Comparison of ENCODE assay signal across 1 cellular context in the genomic region with DNA sequence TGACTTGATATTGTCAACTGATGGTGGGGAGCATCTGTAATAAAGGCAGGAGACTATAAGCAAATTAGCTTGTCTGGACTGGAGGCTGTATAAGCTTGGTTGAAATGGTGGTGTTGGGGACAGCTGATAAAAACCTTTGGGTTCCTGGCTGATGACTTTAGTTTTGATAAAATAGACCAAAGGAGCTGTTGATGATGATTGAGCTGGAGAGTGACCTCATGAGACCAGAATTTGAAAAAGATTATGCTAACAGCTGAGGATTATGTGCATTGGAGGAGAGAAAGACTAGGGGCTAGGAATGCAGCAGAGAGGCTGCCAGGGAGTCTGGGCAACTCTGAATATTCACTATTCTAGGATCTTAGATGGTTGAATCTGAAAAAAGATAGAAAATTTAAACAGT.
TF ChIP-seq lines count a peak whose summit lies in the region.

No MANE protein-coding gene starts in this region.

TF ChIP-seq in K562, 482 proteins besides CTCF, POLR2A, EP300 and RAD21 (continued from another document and continues in another):
- TF ChIP-seq ZBTB33 (CRISPR knock-in tag; IDR thresholded peaks at IDR 0.05) (no peak), ZFP36 (IDR thresholded peaks at IDR 0.05; ENCODE audit: low read depth, low read length, partially characterized antibody) (peak; percentile 8), EHMT2 (IDR thresholded peaks at IDR 0.05) (0 out of 2 replicates have a peak, but pooled peaks have one; percentile 27), TARDBP (IDR thresholded peaks at IDR 0.05) (no peak), PCBP1 (IDR thresholded peaks at IDR 0.05; ENCODE audit: low read depth, low read length, poor library complexity, severe bottlenecking) (no peak), HMG20A (CRISPR knock-in tag; conservative IDR thresholded peaks at IDR 0.05) (no peak), SOX6 (IDR thresholded peaks at IDR 0.05) (0 out of 2 replicates have a peak, but pooled peaks have one; percentile 7), RUNX1 (IDR thresholded peaks at IDR 0.05; ENCODE audit: low read depth) (no peak), NONO (IDR thresholded peaks at IDR 0.05; ENCODE audit: low read depth in 2 of 2, low read length in 1 of 2) (no peak), ZBTB34 (CRISPR knock-in tag; IDR thresholded peaks at IDR 0.05) (no peak), ZNF408 (CRISPR knock-in tag; IDR thresholded peaks at IDR 0.05; ENCODE audit: low read depth) (no peak), EGR1 (conservative IDR thresholded peaks at IDR 0.05) (no peak), TAL1 (IDR thresholded peaks at IDR 0.05) (peak; percentile 86), EWSR1 (IDR thresholded peaks at IDR 0.05; ENCODE audit: borderline replicate concordance, low read depth, partially characterized antibody) (no peak), RNF219 (CRISPR knock-in tag; IDR thresholded peaks at IDR 0.05) (no peak), NFIC (IDR thresholded peaks at IDR 0.05) (peak; percentile 78), RBBP5 (IDR thresholded peaks at IDR 0.05; ENCODE audit: borderline replicate concordance, insufficient read depth, low read length, poor library complexity, severe bottlenecking) (no peak), GATAD2A (IDR thresholded peaks at IDR 0.05) (no peak), ZNF512 (tag; IDR thresholded peaks at IDR 0.05) (no peak), KHSRP (IDR thresholded peaks at IDR 0.05) (no peak), SMAD2 (IDR thresholded peaks at IDR 0.05; ENCODE audit: low read depth, low read length) (no peak), RBM17 (IDR thresholded peaks at IDR 0.05; ENCODE audit: borderline replicate concordance, low read depth, low read length) (no peak), THAP7 (CRISPR knock-in tag; IDR thresholded peaks at IDR 0.05) (no peak), BMI1 (IDR thresholded peaks at IDR 0.05; ENCODE audit: low read length) (no peak), VEZF1 (CRISPR knock-in tag; IDR thresholded peaks at IDR 0.05) (0 out of 2 replicates have a peak, but pooled peaks have one; percentile 20), CAMTA2 (CRISPR knock-in tag; conservative IDR thresholded peaks at IDR 0.05) (no peak), ID3 (CRISPR knock-in tag; IDR thresholded peaks at IDR 0.05) (no peak), ID3 (tag; IDR thresholded peaks at IDR 0.05) (no peak), MECOM (CRISPR knock-in tag; IDR thresholded peaks at IDR 0.05) (no peak), SNIP1 (IDR thresholded peaks at IDR 0.05; ENCODE audit: low read depth) (no peak), FOXK2 (conservative IDR thresholded peaks at IDR 0.05 in 1 of 2, IDR thresholded peaks at IDR 0.05 in 1 of 2; ENCODE audit: low read depth in 2 of 2) (no peak)
- TF ChIP-seq, protein P1, sequence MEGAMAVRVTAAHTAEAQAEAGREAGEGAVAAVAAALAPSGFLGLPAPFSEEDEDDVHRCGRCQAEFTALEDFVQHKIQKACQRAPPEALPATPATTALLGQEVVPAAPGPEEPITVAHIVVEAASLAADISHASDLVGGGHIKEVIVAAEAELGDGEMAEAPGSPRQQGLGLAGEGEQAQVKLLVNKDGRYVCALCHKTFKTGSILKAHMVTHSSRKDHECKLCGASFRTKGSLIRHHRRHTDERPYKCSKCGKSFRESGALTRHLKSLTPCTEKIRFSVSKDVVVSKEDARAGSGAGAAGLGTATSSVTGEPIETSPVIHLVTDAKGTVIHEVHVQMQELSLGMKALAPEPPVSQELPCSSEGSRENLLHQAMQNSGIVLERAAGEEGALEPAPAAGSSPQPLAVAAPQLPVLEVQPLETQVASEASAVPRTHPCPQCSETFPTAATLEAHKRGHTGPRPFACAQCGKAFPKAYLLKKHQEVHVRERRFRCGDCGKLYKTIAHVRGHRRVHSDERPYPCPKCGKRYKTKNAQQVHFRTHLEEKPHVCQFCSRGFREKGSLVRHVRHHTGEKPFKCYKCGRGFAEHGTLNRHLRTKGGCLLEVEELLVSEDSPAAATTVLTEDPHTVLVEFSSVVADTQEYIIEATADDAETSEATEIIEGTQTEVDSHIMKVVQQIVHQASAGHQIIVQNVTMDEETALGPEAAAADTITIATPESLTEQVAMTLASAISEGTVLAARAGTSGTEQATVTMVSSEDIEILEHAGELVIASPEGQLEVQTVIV (CRISPR knock-in tag; IDR thresholded peaks at IDR 0.05; ENCODE audit: borderline replicate concordance) = no peak
- TF ChIP-seq, protein P2, sequence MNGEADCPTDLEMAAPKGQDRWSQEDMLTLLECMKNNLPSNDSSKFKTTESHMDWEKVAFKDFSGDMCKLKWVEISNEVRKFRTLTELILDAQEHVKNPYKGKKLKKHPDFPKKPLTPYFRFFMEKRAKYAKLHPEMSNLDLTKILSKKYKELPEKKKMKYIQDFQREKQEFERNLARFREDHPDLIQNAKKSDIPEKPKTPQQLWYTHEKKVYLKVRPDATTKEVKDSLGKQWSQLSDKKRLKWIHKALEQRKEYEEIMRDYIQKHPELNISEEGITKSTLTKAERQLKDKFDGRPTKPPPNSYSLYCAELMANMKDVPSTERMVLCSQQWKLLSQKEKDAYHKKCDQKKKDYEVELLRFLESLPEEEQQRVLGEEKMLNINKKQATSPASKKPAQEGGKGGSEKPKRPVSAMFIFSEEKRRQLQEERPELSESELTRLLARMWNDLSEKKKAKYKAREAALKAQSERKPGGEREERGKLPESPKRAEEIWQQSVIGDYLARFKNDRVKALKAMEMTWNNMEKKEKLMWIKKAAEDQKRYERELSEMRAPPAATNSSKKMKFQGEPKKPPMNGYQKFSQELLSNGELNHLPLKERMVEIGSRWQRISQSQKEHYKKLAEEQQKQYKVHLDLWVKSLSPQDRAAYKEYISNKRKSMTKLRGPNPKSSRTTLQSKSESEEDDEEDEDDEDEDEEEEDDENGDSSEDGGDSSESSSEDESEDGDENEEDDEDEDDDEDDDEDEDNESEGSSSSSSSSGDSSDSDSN (IDR thresholded peaks at IDR 0.05; ENCODE audit: borderline replicate concordance in 1 of 2, low read depth in 2 of 2, low read length in 2 of 2) = no peak
- TF ChIP-seq, protein P3, sequence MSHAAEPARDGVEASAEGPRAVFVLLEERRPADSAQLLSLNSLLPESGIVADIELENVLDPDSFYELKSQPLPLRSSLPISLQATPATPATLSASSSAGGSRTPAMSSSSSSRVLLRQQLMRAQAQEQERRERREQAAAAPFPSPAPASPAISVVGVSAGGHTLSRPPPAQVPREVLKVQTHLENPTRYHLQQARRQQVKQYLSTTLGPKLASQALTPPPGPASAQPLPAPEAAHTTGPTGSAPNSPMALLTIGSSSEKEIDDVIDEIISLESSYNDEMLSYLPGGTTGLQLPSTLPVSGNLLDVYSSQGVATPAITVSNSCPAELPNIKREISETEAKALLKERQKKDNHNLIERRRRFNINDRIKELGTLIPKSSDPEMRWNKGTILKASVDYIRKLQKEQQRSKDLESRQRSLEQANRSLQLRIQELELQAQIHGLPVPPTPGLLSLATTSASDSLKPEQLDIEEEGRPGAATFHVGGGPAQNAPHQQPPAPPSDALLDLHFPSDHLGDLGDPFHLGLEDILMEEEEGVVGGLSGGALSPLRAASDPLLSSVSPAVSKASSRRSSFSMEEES (CRISPR knock-in tag; IDR thresholded peaks at IDR 0.05) = no peak
- TF ChIP-seq, protein P4, sequence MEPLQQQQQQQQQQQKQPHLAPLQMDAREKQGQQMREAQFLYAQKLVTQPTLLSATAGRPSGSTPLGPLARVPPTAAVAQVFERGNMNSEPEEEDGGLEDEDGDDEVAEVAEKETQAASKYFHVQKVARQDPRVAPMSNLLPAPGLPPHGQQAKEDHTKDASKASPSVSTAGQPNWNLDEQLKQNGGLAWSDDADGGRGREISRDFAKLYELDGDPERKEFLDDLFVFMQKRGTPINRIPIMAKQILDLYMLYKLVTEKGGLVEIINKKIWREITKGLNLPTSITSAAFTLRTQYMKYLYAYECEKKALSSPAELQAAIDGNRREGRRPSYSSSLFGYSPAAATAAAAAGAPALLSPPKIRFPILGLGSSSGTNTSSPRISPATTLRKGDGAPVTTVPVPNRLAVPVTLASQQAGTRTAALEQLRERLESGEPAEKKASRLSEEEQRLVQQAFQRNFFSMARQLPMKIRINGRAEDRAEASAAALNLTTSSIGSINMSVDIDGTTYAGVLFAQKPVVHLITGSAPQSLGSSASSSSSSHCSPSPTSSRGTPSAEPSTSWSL (CRISPR knock-in tag; IDR thresholded peaks at IDR 0.05; ENCODE audit: borderline replicate concordance) = no peak
- TF ChIP-seq, protein P5, sequence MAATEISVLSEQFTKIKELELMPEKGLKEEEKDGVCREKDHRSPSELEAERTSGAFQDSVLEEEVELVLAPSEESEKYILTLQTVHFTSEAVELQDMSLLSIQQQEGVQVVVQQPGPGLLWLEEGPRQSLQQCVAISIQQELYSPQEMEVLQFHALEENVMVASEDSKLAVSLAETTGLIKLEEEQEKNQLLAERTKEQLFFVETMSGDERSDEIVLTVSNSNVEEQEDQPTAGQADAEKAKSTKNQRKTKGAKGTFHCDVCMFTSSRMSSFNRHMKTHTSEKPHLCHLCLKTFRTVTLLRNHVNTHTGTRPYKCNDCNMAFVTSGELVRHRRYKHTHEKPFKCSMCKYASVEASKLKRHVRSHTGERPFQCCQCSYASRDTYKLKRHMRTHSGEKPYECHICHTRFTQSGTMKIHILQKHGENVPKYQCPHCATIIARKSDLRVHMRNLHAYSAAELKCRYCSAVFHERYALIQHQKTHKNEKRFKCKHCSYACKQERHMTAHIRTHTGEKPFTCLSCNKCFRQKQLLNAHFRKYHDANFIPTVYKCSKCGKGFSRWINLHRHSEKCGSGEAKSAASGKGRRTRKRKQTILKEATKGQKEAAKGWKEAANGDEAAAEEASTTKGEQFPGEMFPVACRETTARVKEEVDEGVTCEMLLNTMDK (IDR thresholded peaks at IDR 0.05; ENCODE audit: borderline replicate concordance, insufficient read depth, low read depth, low read length, poor library complexity, severe bottlenecking) = no peak
